Comparison of ENCODE assay signal across 8 cellular contexts in the genomic region with DNA sequence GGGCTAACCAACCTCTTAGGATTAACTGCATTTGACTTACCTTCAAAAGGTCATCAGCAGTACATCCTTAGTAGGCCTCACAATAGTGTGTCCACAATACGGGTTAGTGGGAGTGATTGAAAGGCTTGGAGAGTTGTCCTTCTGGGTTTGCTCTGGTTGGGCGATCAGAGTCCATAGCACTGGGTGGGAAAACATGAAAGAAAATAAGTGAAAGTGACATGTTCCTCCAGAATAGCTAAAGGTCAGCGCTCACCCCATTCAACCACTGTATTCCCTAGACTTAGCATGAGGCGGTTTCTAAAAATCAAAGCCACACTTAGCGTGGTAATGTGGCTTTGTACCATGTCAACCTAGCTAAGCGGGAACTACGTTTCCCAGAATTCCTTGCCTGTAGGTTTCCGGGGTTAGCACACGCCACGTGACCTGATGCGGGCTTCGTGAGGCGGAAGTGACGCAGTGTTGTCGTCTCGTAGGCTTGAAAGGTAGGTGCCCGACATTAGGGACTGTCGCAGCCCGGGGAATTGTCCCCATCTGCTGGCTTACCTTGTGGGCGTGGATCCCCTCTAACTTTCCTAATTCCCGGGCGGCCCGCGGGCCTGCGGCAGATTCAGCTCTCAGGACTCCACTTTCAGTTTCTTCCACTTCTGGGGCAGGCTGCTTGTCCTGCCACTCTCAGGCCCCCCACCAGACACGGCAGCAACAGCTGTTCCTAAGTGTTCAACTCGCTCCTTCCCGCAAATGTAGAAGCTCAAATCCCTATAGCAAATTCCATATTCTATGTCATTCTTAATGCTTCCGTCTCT. TPM values are rescaled to one million over a fixed set of nuclear protein-coding genes. Genes with fewer than 3 reads are reported as not detected.
A peak's percentile ranks its signal among the peaks of the same experiment; 100 is the strongest.
DNase-seq lines count a peak whose midpoint lies in the region; ATAC-seq lines count a peak whose summit lies in the region.

No MANE protein-coding gene starts in this region.

- H3K9ac ChIP-seq in muscle layer of colon (ENCODE audit: low read length) = peak overlapping the region; percentile 81

- peaks cover 7% of the 10 kb centered on the region for H3K4me1 ChIP-seq in muscle layer of colon (ENCODE audit: insufficient read depth, low read length)

- peak; percentile 97 for ATAC-seq in GM21526 (IDR thresholded peaks at IDR 0.05; ENCODE audit: low FRiP score, unreplicated experiment)
- ATAC-seq in esophagus mucosa = peak; percentile 97

- H3K36me3 ChIP-seq in muscle layer of colon (ENCODE audit: insufficient read depth, low read length) = no peaks in the 10 kb centered on the region

- peaks cover 22% of the 10 kb centered on the region for H3K27me3 Mint-ChIP-seq in activated T-cell treated with anti-CD3 and anti-CD28 coated beads, Interleukin-2, amount 50 U/mL, for 24 hours

- H3K4me3 Mint-ChIP-seq in activated T-cell treated with anti-CD3 and anti-CD28 coated beads, Interleukin-2, amount 50 U/mL, for 24 hours = peak overlapping the region; percentile 93

- peak overlapping the region; percentile 96 for H3K27ac Mint-ChIP-seq in activated T-cell treated with anti-CD3 and anti-CD28 coated beads, Interleukin-2, amount 50 U/mL, for 24 hours

- H3K4me3 ChIP-seq in muscle layer of colon (ENCODE audit: low read depth in 1 of 2, low read length in 2 of 2) = peak overlapping the region; percentile 55 to 84

- H3K4me1 Mint-ChIP-seq in activated T-cell treated with anti-CD3 and anti-CD28 coated beads, Interleukin-2, amount 50 U/mL, for 24 hours (ENCODE audit: low read depth) = peaks cover 23% of the 10 kb centered on the region

- DNase-seq in DMS153 (lab: John Stamatoyannopoulos, UW) = peak; percentile 94
- DNase-seq in HuH-7.5 (ENCODE audit: low spot score) = peak; percentile 85
- DNase-seq in OCI-M1 (lab: John Stamatoyannopoulos, UW) = peak; percentile 95
- peak; percentile 85 for DNase-seq in activated T-cell treated with anti-CD3 and anti-CD28 coated beads, Interleukin-2, amount 50 U/mL, for 24 hours
- DNase-seq in stimulated activated CD8-positive, alpha-beta memory T cell treated with anti-CD3 and anti-CD28 coated beads, Interleukin-7, amount 100 ng/mL, for 24 hours (ENCODE audit: low read depth) = peak; percentile 64

- H3K36me3 Mint-ChIP-seq in activated T-cell treated with anti-CD3 and anti-CD28 coated beads, Interleukin-2, amount 50 U/mL, for 24 hours (ENCODE audit: low read depth) = peaks cover 8% of the 10 kb centered on the region

- no peaks in the 10 kb centered on the region for H3K27me3 ChIP-seq in muscle layer of colon (ENCODE audit: control insufficient read depth in 1 of 2, insufficient read depth in 2 of 2, low read length in 2 of 2)

- H3K27ac ChIP-seq in muscle layer of colon (ENCODE audit: low read depth, low read length) = peak overlapping the region; percentile 67

- H3K9me3 ChIP-seq in muscle layer of colon (ENCODE audit: low read length) = no peaks in the 10 kb centered on the region

- peaks cover 9% of the 10 kb centered on the region for H3K9me3 Mint-ChIP-seq in activated T-cell treated with anti-CD3 and anti-CD28 coated beads, Interleukin-2, amount 50 U/mL, for 24 hours

RNA-seq across cellular contexts. Expression of a gene that starts 19.8 kb away (rescaled TPM):
- total RNA-seq in esophagus mucosa = not detected

Comparison
In these comparisons a context has a peak if more than half of its experiments do, and no peak if none do; other contexts are left out.
1. Peak in every context shown above with its lines: DNase-seq, ATAC-seq, H3K4me3 ChIP-seq and H3K27ac ChIP-seq.